In genomic region chr7:157423348-157423747, GRCh38 we compare ENCODE assay signal across 16 cellular contexts.
DNase-seq lines count a peak whose midpoint lies in the region; ATAC-seq and TF ChIP-seq lines count a peak whose summit lies in the region.
"Had no signal": no experiment of that assay in that cellular context is flagged by ENCODE, and none has a peak within 500 bp of the region (broad histone marks: within the 10 kb centered on the region; RNA-seq: fewer than 3 reads in every experiment).

No MANE protein-coding gene starts in this region.

- H3K4me1 ChIP-seq in left ventricle myocardium inferior: peaks cover 18% of the 10 kb centered on the region
- no peaks in the 10 kb centered on the region for H3K4me1 ChIP-seq in right cardiac atrium (ENCODE audit: control insufficient read depth, insufficient read depth, low read length)
- H3K4me1 ChIP-seq: HAP-1 had no signal

- TF ChIP-seq CTCF in left ventricle myocardium inferior (IDR thresholded peaks at IDR 0.05; ENCODE audit: borderline replicate concordance) (no peak), choroid plexus epithelial cell (conservative IDR thresholded peaks at IDR 0.05; ENCODE audit: low read depth, low read length) (no peak)

- peak overlapping the region; percentile 73 for H3K27ac ChIP-seq in left ventricle myocardium inferior (replicated peaks)
- no peak overlapping the region for H3K27ac ChIP-seq in right cardiac atrium (ENCODE audit: low read length)
- H3K27ac ChIP-seq: BLaER1 treated with 17β-estradiol and CSF1 and Interleukin-3, amounts not matched to agents 10 nM and 100 nM; HL-60 had no signal

- intact Hi-C loops in left ventricle myocardium inferior (cut with micrococcal nuclease): no loop called here
- intact Hi-C loops in cardiac septum (cut with DNase I): no loop called here
- intact Hi-C loops in right cardiac atrium (cut with DNase I): no loop called here

- peaks cover 14% of the 10 kb centered on the region for H3K36me3 ChIP-seq in left ventricle myocardium inferior
- H3K36me3 ChIP-seq: HAP-1 had no signal

- WGBS in right cardiac atrium: 39% methylated on average over 12 of the region's 12 CpGs

- DNase-seq in left ventricle myocardium inferior (no peak), cardiac septum (ENCODE audit: low spot score) (no peak), choroid plexus epithelial cell (ENCODE audit: low read depth) (peak; percentile 56), right cardiac atrium (peak in 2 of 3 donors; percentile 33 to 34), pulmonary artery endothelial cell (ENCODE audit: low read depth, low spot score) (peak; percentile 32), cerebellar cortex (ENCODE audit: low spot score) (no peak)
- no peak for DNase-seq in activated T-cell treated with anti-CD3 and anti-CD28 coated beads, Interleukin-2, amount 50 U/mL, for 48 hours
- DNase-seq: NCI-H1105 treated with DMSO at 0.1 percent for 48 hours, NCI-H187, NCI-H345, NCI-H526, SIG-M5 had no signal

- H3K9me3 ChIP-seq in left ventricle myocardium inferior (replicated peaks) (no peaks in the 10 kb centered on the region), right cardiac atrium (ENCODE audit: control insufficient read depth, low read length) (no peaks in the 10 kb centered on the region)
- H3K9me3 ChIP-seq: BLaER1 treated with 17β-estradiol and CSF1 and Interleukin-3, amounts not matched to agents 10 nM and 100 nM; HAP-1 had no signal

- peak overlapping the region; percentile 3 for H3K4me3 ChIP-seq in left ventricle myocardium inferior
- peak overlapping the region; percentile 28 for H3K4me3 ChIP-seq in choroid plexus epithelial cell (ENCODE audit: low read depth, low read length)
- H3K4me3 ChIP-seq in right cardiac atrium (ENCODE audit: low read length): no peak overlapping the region
- H3K4me3 ChIP-seq: BLaER1 treated with 17β-estradiol and CSF1 and Interleukin-3, amounts not matched to agents 10 nM and 100 nM; HAP-1 had no signal

- peak in 1 of 2 donors; percentile 61 for ATAC-seq in right cardiac atrium
- no peak for ATAC-seq in GM21576 (IDR thresholded peaks at IDR 0.05; ENCODE audit: unreplicated experiment)

- H3K27me3 ChIP-seq in left ventricle myocardium inferior (ENCODE audit: low read depth) (no peaks in the 10 kb centered on the region), right cardiac atrium (ENCODE audit: control insufficient read depth, insufficient read depth) (no peaks in the 10 kb centered on the region)

Comparison
In these comparisons a context has a peak if more than half of its experiments do, and no peak if none do; other contexts are left out.
1. DNase-seq: peak in choroid plexus epithelial cell (single experiment), right cardiac atrium (2 of 3) and pulmonary artery endothelial cell (single experiment); none in left ventricle myocardium inferior (single experiment), cardiac septum (single experiment), activated T-cell treated with anti-CD3 and anti-CD28 coated beads, Interleukin-2, amount 50 U/mL, for 48 hours (0 of 2) and cerebellar cortex (single experiment).